16 cellular contexts compared by ENCODE assay signal in genomic region chr1:42660907-42661500, GRCh38. TPM values are rescaled to one million over a fixed set of nuclear protein-coding genes. Genes with fewer than 3 reads are reported as not detected.
DNase-seq lines count a peak whose midpoint lies in the region; ATAC-seq, FAIRE-seq and TF ChIP-seq lines count a peak whose summit lies in the region.
"Had no signal": no experiment of that assay in that cellular context is flagged by ENCODE, and none has a peak within 500 bp of the region (broad histone marks: within the 10 kb centered on the region; RNA-seq: fewer than 3 reads in every experiment).

No MANE protein-coding gene starts in this region.

- DNase-seq in CD4-positive, CD25-positive, alpha-beta regulatory T cell, result peak in 1 of 3 donors; percentile 77
- DNase-seq in ELR (ENCODE audit: low read depth) (peak; percentile 15), OCI-M1 (lab: John Stamatoyannopoulos, UW) (peak; percentile 57), GM12878 (ENCODE audit: low read depth, low spot score) (no peak), Peyer's patch (no peak), NCI-H1092 treated with DMSO at 0.1 percent for 48 hours (lab: John Stamatoyannopoulos, UW) (no peak)
- no peak for DNase-seq in effector CD8-positive, alpha-beta T cell (lab: John Stamatoyannopoulos, UW)
- DNase-seq: amygdala, foreskin keratinocyte, MV-4-11, NCI-H2081 treated with DMSO at 0.1 percent for 48 hours, NCI-H524 treated with DMSO at 0.1 percent for 48 hours, ovary, PC-3 had no signal

- no TSS peak for BruUV-seq in GM12878 (replicated peaks; lab: Mats Ljungman, UMichigan)

- no peaks in the 10 kb centered on the region for H3K9me3 ChIP-seq in CD4-positive, CD25-positive, alpha-beta regulatory T cell (ENCODE audit: control insufficient read depth in 2 of 2, low read length in 2 of 2)
- H3K9me3 ChIP-seq in GM12878 (replicated peaks; ENCODE audit: control insufficient read depth, insufficient read depth, low read length) (no peaks in the 10 kb centered on the region), Peyer's patch (no peaks in the 10 kb centered on the region)
- H3K9me3 ChIP-seq: ovary had no signal

- TF ChIP-seq POLR2A in GM12878 (IDR thresholded peaks at IDR 0.05; ENCODE audit: low read depth, low read length) (no peak), Peyer's patch (IDR thresholded peaks at IDR 0.05) (no peak)

- peaks cover 34% of the 10 kb centered on the region for H3K36me3 ChIP-seq in CD4-positive, CD25-positive, alpha-beta regulatory T cell (ENCODE audit: control insufficient read depth, insufficient read depth, low read length)
- peaks cover 8 to 11% of the 10 kb centered on the region in 2 experiments; a peak in 3 of 4 replicates for H3K36me3 ChIP-seq in GM12878 (ENCODE audit: control insufficient read depth in 2 of 2, insufficient read depth in 2 of 2, low read length in 1 of 2)
- H3K36me3 ChIP-seq in Peyer's patch, result peaks cover 0 to 39% (median 0%) of the 10 kb centered on the region in 3 donors
- H3K36me3 ChIP-seq: ovary had no signal

- no peak overlapping the region for H3K27ac ChIP-seq in CD4-positive, CD25-positive, alpha-beta regulatory T cell (ENCODE audit: insufficient read depth, low read length, poor library complexity, severe bottlenecking)
- H3K27ac ChIP-seq in GM12878 (ENCODE audit: control insufficient read depth, insufficient read depth) (no peak overlapping the region), Peyer's patch (no peak overlapping the region)
- H3K27ac ChIP-seq: foreskin keratinocyte, ovary, SK-N-MC had no signal

- intact Hi-C loops in GM12878 (cut with micrococcal nuclease; ENCODE audit: unreplicated experiment), result no loop called here

- no peaks in the 10 kb centered on the region for H4K20me1 ChIP-seq in GM12878 (ENCODE audit: control insufficient read depth, insufficient read depth)

- no peak for FAIRE-seq in GM12878 (lab: Jason Lieb, UNC)

- H3K79me2 ChIP-seq in GM12878 (ENCODE audit: control insufficient read depth, insufficient read depth, low read length), result peaks cover 28% of the 10 kb centered on the region

- H2AFZ ChIP-seq in GM12878 (ENCODE audit: control insufficient read depth, low read depth, low read length), result no peak overlapping the region

- H3K27me3 ChIP-seq in CD4-positive, CD25-positive, alpha-beta regulatory T cell (ENCODE audit: control insufficient read depth, insufficient read depth, low read length), result no peaks in the 10 kb centered on the region
- H3K27me3 ChIP-seq in GM12878 (replicated peaks in 1 of 2; ENCODE audit: control insufficient read depth in 2 of 2, insufficient read depth in 2 of 2, low read length in 1 of 2) (no peaks in the 10 kb centered on the region), Peyer's patch (no peaks in the 10 kb centered on the region)
- H3K27me3 ChIP-seq: foreskin keratinocyte, ovary had no signal

- WGBS in GM12878 (ENCODE audit: insufficient coverage, insufficient replicate concordance, low lambda C conversion rate, missing lambda C conversion rate), result 99% methylated on average over 3 of the region's 3 CpGs

- no peak overlapping the region for H3K4me3 ChIP-seq in CD4-positive, CD25-positive, alpha-beta regulatory T cell (ENCODE audit: low read depth, low read length)
- peak overlapping the region; percentile 43 for H3K4me3 ChIP-seq in GM12878
- no peak overlapping the region for H3K4me3 ChIP-seq in Peyer's patch
- H3K4me3 ChIP-seq: ovary, SK-N-MC had no signal

- no peak for ATAC-seq in CD4-positive, CD25-positive, alpha-beta regulatory T cell (ENCODE audit: low read depth in 2 of 2)
- ATAC-seq in GM12878 (peak; percentile 23), HG03280 (IDR thresholded peaks at IDR 0.05; ENCODE audit: unreplicated experiment) (no peak)
- ATAC-seq: foreskin keratinocyte, PC-3 had no signal

- H3K4me2 ChIP-seq in GM12878 (ENCODE audit: control insufficient read depth, insufficient read depth), result no peak overlapping the region

- H3K4me1 Mint-ChIP-seq in CD4-positive, CD25-positive, alpha-beta regulatory T cell, result peaks cover 23 to 46% (median 34%) of the 10 kb centered on the region in 4 donors

- H3K4me3 Mint-ChIP-seq in CD4-positive, CD25-positive, alpha-beta regulatory T cell, result peak overlapping the region; percentile 23 to 98 (median 80)

- CTCF ChIA-PET in GM12878 (lab: Yijun Ruan, JAX), result interaction anchor here (1.2 kb wide), 1 partner anchor 30 kb away, joined by 4 read pairs; no protein-coding TSS in a partner anchor

- in situ Hi-C loops in GM12878 (cut with MboI), result no loop called here

- TF ChIP-seq CTCF in GM12878 (IDR thresholded peaks at IDR 0.05 in 2 of 3, conservative IDR thresholded peaks at IDR 0.05 in 1 of 3; ENCODE audit: control insufficient read depth in 2 of 3, extremely low read depth in 1 of 3, insufficient read depth in 1 of 3, low read depth in 3 of 3, low read length in 3 of 3), result no peak
- no peak for TF ChIP-seq CTCF in Peyer's patch (IDR thresholded peaks at IDR 0.05)

- H3K4me1 ChIP-seq in CD4-positive, CD25-positive, alpha-beta regulatory T cell (ENCODE audit: control insufficient read depth, insufficient read depth, low read length, poor library complexity, severe bottlenecking), result peaks cover 29% of the 10 kb centered on the region
- H3K4me1 ChIP-seq in GM12878 (ENCODE audit: control insufficient read depth, insufficient read depth, low read length) (0 out of 2 replicates have a peak, but pooled peaks cover 2% of the 10 kb centered on the region), Peyer's patch (peaks cover 0 to 16% (median 11%) of the 10 kb centered on the region in 4 donors)

- TF ChIP-seq EP300 in GM12878 (IDR thresholded peaks at IDR 0.05; ENCODE audit: borderline replicate concordance in 1 of 2, control insufficient read depth in 1 of 2, low read depth in 2 of 2, low read length in 2 of 2), result no peak

- SMC1A ChIA-PET in GM12878 (lab: Charles Lee; ENCODE audit: uncharacterized antibody, unreplicated experiment), result interaction anchor here (0.6 to 2.3 kb wide), 3 partner anchors 10 to 289 kb away, joined by 3 to 7 read pairs (median 4); no protein-coding TSS in a partner anchor

- no peak overlapping the region for H3K9ac ChIP-seq in GM12878 (ENCODE audit: control insufficient read depth, insufficient read depth, low read length)

- peaks cover 30% of the 10 kb centered on the region for H3K36me3 Mint-ChIP-seq in CD4-positive, CD25-positive, alpha-beta regulatory T cell

- TF ChIP-seq RAD21 in GM12878 (IDR thresholded peaks at IDR 0.05; ENCODE audit: insufficient read depth, low read depth, low read length), result no peak

- H3K9me3 Mint-ChIP-seq in CD4-positive, CD25-positive, alpha-beta regulatory T cell, result peaks cover 0 to 1% (median 0%) of the 10 kb centered on the region in 7 donors

- POLR2A ChIA-PET in GM12878 (lab: Charles Lee), result interaction anchor here (1.2 to 1.5 kb wide), 3 partner anchors 8 to 22 kb away, joined by 3 to 4 read pairs (median 4); partner anchors contain the start of gene YBX1

- RAD21 ChIA-PET in GM12878 (lab: Charles Lee; ENCODE audit: unreplicated experiment), result no interaction called here

- H3K27me3 Mint-ChIP-seq in CD4-positive, CD25-positive, alpha-beta regulatory T cell, result no peaks in the 10 kb centered on the region

- peak overlapping the region; percentile 26 to 52 (median 41) for H3K27ac Mint-ChIP-seq in CD4-positive, CD25-positive, alpha-beta regulatory T cell

TF ChIP-seq in GM12878, 131 proteins besides CTCF, POLR2A, EP300 and RAD21 (continues in another document):
- TF ChIP-seq ATF7 (IDR thresholded peaks at IDR 0.05; ENCODE audit: low read depth), result peak; percentile 18; the same call in 1 of the 2 replicates
- TF ChIP-seq ZNF24 (IDR thresholded peaks at IDR 0.05), result no peak

RNA-seq across cellular contexts. Expression of gene PPIH, which starts 2.8 kb away (rescaled TPM):
- 29.6 TPM for total RNA-seq in CD4-positive, CD25-positive, alpha-beta regulatory T cell
- polyA plus RNA-seq in CD4-positive, CD25-positive, alpha-beta regulatory T cell, result 10 to 100 TPM; 61.8 to 72.9 (median 69.2) TPM
- total RNA-seq in GM12878 (2013; cell fraction: nucleolus; rRNA removed), result 39.6 and 39.8 TPM in 2 replicates
- total RNA-seq in GM12878 (2014; rRNA removed) (75.1 and 82.7 TPM in 2 replicates), GM12878 (2014; rRNA removed; fragmentation: Illumina TruSeq; extraction: Trizol) (114 and 116 TPM in 2 replicates), GM12878 (2021) (75.3 and 79.8 TPM in 2 replicates), Peyer's patch (10 to 100 TPM; 15.1 to 41.7 (median 26.1) TPM)
- polyA plus RNA-seq in GM12878 (2011; ENCODE audit: low read depth), result 47.1 TPM
- polyA plus RNA-seq in GM12878 (2011; rRNA removed) (134 and 151 TPM in 2 replicates), GM12878 (2014; fragmentation: Illumina TruSeq; extraction: Trizol) (172 and 241 TPM in 2 replicates), GM12878 (2014; fragmentation: Nextera tagmentation; extraction: Ambion mirVana) (100 to 1,000 TPM in 1 of 2 experiments, 10 to 100 TPM in 1; 96.3 to 114 TPM), GM12878 (2014; rRNA removed) (123 and 130 TPM in 2 replicates), GM12878 (2016; fragmentation: Nextera tagmentation; extraction: Ambion mirVana) (100 to 1,000 TPM; 132 to 146 TPM)
- polyA plus RNA-seq in GM12878 (2011; cell fraction: cytosol; rRNA removed), result 79.9 and 115 TPM in 2 replicates
- 51.3 and 72.1 TPM in 2 replicates for polyA plus RNA-seq in GM12878 (2011; cell fraction: nucleus; rRNA removed)
- polyA plus RNA-seq in GM12878 (2012), result 57.0 and 58.1 TPM in 2 replicates
- 28.5 and 31.3 TPM in 2 replicates for polyA minus RNA-seq in GM12878 (2011; rRNA and poly(A)+ RNA removed)
- 16.4 and 20.7 TPM in 2 replicates for polyA minus RNA-seq in GM12878 (2011; cell fraction: cytosol; rRNA and poly(A)+ RNA removed)
- polyA minus RNA-seq in GM12878 (2011; cell fraction: nucleus; rRNA and poly(A)+ RNA removed), result 20.3 and 27.6 TPM in 2 replicates

RNA-seq across cellular contexts. Expression of gene YBX1, which starts 21.2 kb away (rescaled TPM):
- total RNA-seq in CD4-positive, CD25-positive, alpha-beta regulatory T cell, result 323 TPM
- 100 to 1,000 TPM in 1 of 4 donors, 10 to 100 TPM in 3; 89.9 to 110 (median 93.1) TPM for polyA plus RNA-seq in CD4-positive, CD25-positive, alpha-beta regulatory T cell
- total RNA-seq in GM12878 (2013; cell fraction: nucleolus; rRNA removed), result 45.7 and 50.4 TPM in 2 replicates
- 872 and 1,017 TPM in 2 replicates for total RNA-seq in GM12878 (2014; rRNA removed)
- 1,098 and 1,178 TPM in 2 replicates for total RNA-seq in GM12878 (2014; rRNA removed; fragmentation: Illumina TruSeq; extraction: Trizol)
- 936 and 947 TPM in 2 replicates for total RNA-seq in GM12878 (2021)
- polyA plus RNA-seq in GM12878 (2011; ENCODE audit: low read depth), result 426 TPM
- polyA plus RNA-seq in GM12878 (2011; rRNA removed), result 587 and 826 TPM in 2 replicates
- polyA plus RNA-seq in GM12878 (2011; cell fraction: cytosol; rRNA removed), result 587 and 618 TPM in 2 replicates
- 336 and 406 TPM in 2 replicates for polyA plus RNA-seq in GM12878 (2011; cell fraction: nucleus; rRNA removed)
- polyA plus RNA-seq in GM12878 (2012), result 702 and 782 TPM in 2 replicates
- polyA plus RNA-seq in GM12878 (2014; fragmentation: Illumina TruSeq; extraction: Trizol), result 1,157 and 1,353 TPM in 2 replicates
- polyA plus RNA-seq in GM12878 (2014; fragmentation: Nextera tagmentation; extraction: Ambion mirVana), result 100 to 1,000 TPM; 355 to 521 TPM
- polyA plus RNA-seq in GM12878 (2014; rRNA removed), result 726 and 845 TPM in 2 replicates
- polyA plus RNA-seq in GM12878 (2016; fragmentation: Nextera tagmentation; extraction: Ambion mirVana), result 100 to 1,000 TPM; 758 to 913 TPM
- 327 and 366 TPM in 2 replicates for polyA minus RNA-seq in GM12878 (2011; rRNA and poly(A)+ RNA removed)
- 259 and 298 TPM in 2 replicates for polyA minus RNA-seq in GM12878 (2011; cell fraction: cytosol; rRNA and poly(A)+ RNA removed)
- polyA minus RNA-seq in GM12878 (2011; cell fraction: nucleus; rRNA and poly(A)+ RNA removed), result 45.7 and 77.4 TPM in 2 replicates
- total RNA-seq in Peyer's patch, result 100 to 1,000 TPM; 236 to 470 (median 287) TPM

Comparison
In these comparisons a context has a peak if more than half of its experiments do, and no peak if none do; other contexts are left out.
1. DNase-seq: peak in ELR (single experiment) and OCI-M1 (single experiment); none in GM12878 (single experiment), effector CD8-positive, alpha-beta T cell (single experiment), Peyer's patch (0 of 3) and NCI-H1092 treated with DMSO at 0.1 percent for 48 hours (single experiment).